8 cellular contexts compared by ENCODE assay signal in genomic region chr12:100141666-100141997, GRCh38. TPM values are rescaled to one million over a fixed set of nuclear protein-coding genes. Genes with fewer than 3 reads are reported as not detected.
DNase-seq lines count a peak whose midpoint lies in the region; ATAC-seq lines count a peak whose summit lies in the region.

No MANE protein-coding gene starts in this region.

- DNase-seq in DMS53 treated with DMSO at 0.1 percent for 48 hours (lab: John Stamatoyannopoulos, UW; ENCODE audit: unreplicated experiment), result peak; percentile 33
- DNase-seq in DMS53 (lab: John Stamatoyannopoulos, UW), result no peak
- DNase-seq in NCI-H2227 treated with DMSO at 0.1 percent for 48 hours (lab: John Stamatoyannopoulos, UW), result peak; percentile 54
- DNase-seq in adipocyte (ENCODE audit: low read depth), result peak; percentile 92
- no peak for DNase-seq in left ventricle myocardium superior
- no peak for DNase-seq in sciatic nerve (ENCODE audit: low spot score)
- no peak for DNase-seq in NCI-H187 treated with DMSO at 0.1 percent for 48 hours (lab: John Stamatoyannopoulos, UW)

- peaks cover 40% of the 10 kb centered on the region for H3K4me1 ChIP-seq in adipocyte (ENCODE audit: control insufficient read depth, insufficient read depth, low read length)

- H3K27me3 ChIP-seq in adipocyte (replicated peaks; ENCODE audit: control insufficient read depth, insufficient read depth, low read length), result no peaks in the 10 kb centered on the region

- ATAC-seq in HG02623 (IDR thresholded peaks at IDR 0.05; ENCODE audit: unreplicated experiment) (peak; percentile 23), left ventricle myocardium superior (peak; percentile 51), sciatic nerve (peak; percentile 78)

- no peaks in the 10 kb centered on the region for H3K36me3 ChIP-seq in adipocyte (ENCODE audit: control insufficient read depth, insufficient read depth, low read length, severe bottlenecking)

- H3K4me3 ChIP-seq in adipocyte (ENCODE audit: low read length), result peak overlapping the region; percentile 96

- peak overlapping the region; percentile 96 for H3K9ac ChIP-seq in adipocyte (ENCODE audit: low read length)

- intact Hi-C loops in left ventricle myocardium superior (cut with micrococcal nuclease), result loop anchor here (10.0 kb wide), 1 partner anchor 83 kb away; no protein-coding TSS in a partner anchor
- intact Hi-C loops in sciatic nerve (cut with DNase I), result no loop called here

- no peaks in the 10 kb centered on the region for H3K9me3 ChIP-seq in adipocyte (ENCODE audit: control insufficient read depth, low read length)

RNA-seq across cellular contexts. Expression of gene BLTP3B, which starts 1.0 kb away (rescaled TPM):
- 12.0 TPM for total RNA-seq in left ventricle myocardium superior
- total RNA-seq in sciatic nerve, result 40.4 TPM

RNA-seq across cellular contexts. Expression of gene ACTR6, which starts 59.0 kb away (rescaled TPM):
- total RNA-seq in left ventricle myocardium superior, result 23.8 TPM
- 32.3 TPM for total RNA-seq in sciatic nerve

Comparison
In these comparisons a context has a peak if more than half of its experiments do, and no peak if none do; other contexts are left out.
1. DNase-seq: peak in DMS53 treated with DMSO at 0.1 percent for 48 hours (single experiment), NCI-H2227 treated with DMSO at 0.1 percent for 48 hours (single experiment) and adipocyte (single experiment); none in DMS53 (single experiment), left ventricle myocardium superior (single experiment), sciatic nerve (single experiment) and NCI-H187 treated with DMSO at 0.1 percent for 48 hours (single experiment).
2. ATAC-seq: peak in every context shown above with its lines; median percentile 78 in sciatic nerve; 51 in left ventricle myocardium superior; 23 in HG02623.